Comparison of ENCODE assay signal across 8 cellular contexts in the genomic region with DNA sequence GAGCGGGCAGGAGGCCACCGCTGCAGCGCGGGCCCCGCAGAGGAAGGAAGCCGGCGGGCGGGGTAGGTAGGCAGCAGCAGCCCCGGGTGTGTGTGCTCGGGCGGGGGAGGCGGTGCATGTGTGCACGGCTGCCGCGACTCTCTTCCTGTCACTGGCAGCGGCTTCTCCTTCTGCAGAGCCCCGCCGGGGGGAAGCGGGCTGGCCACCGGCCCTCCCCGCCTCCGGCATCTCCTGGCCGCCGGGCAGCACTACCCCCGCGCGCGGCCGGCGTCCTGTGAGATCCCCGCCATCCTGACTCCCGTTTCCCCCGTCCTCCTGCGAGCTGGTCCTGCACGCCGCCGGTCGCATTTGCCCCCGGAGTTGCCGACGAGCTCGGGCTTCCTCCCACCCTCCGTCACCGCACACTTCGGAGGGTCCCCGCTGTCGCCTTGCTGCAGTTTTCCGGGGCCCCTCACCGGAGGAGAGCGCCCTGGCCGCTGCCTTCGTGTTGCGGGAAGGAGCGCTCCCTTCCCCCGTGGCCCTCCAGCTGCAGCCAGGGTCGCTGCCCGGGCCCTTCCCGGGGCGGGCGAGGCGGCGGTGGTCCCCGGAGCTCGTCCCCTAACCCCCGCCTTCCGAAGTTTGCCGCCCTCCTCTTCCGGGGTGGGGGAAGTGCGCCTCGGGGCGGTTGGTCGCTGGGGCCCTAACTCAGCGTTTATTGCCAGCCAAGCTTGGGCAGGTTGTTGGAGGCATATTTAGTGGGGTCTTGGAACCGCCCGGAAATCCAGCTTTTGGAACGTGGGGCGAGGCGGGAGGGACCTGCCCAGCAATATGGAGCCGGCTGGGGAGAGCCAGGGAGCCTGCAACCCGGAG. TPM values are rescaled to one million over a fixed set of nuclear protein-coding genes. Genes with fewer than 3 reads are reported as not detected.
DNase-seq lines count a peak whose midpoint lies in the region; ATAC-seq and TF ChIP-seq lines count a peak whose summit lies in the region.

No MANE protein-coding gene starts in this region.

- H3K4me1 ChIP-seq in lung (ENCODE audit: control insufficient read depth in 2 of 2, insufficient read depth in 2 of 2, low read length in 2 of 2) = peaks cover 5 to 6% of the 10 kb centered on the region in 2 donors

- H3K4me3 ChIP-seq in lung = peak overlapping the region; percentile 97

- H3K27me3 ChIP-seq in lung (ENCODE audit: control insufficient read depth, insufficient read depth) = no peaks in the 10 kb centered on the region

- TF ChIP-seq CTCF in lung (IDR thresholded peaks at IDR 0.05; ENCODE audit: control extremely low read depth, extremely low read depth) = no peak

- peak; percentile 6 to 80 for DNase-seq in NCI-H2081 (lab: John Stamatoyannopoulos, UW)
- DNase-seq in NCI-H2081 treated with DMSO at 0.1 percent for 48 hours (lab: John Stamatoyannopoulos, UW) = no peak
- DNase-seq in NCI-H2171 (lab: John Stamatoyannopoulos, UW) = peak; percentile 23
- peak; percentile 31 for DNase-seq in activated CD4-positive, alpha-beta T cell treated with anti-CD3 and anti-CD28 coated beads for 1 hour
- DNase-seq in lung (ENCODE audit: low spot score) = peak; percentile 59
- DNase-seq in stimulated activated CD8-positive, alpha-beta memory T cell treated with anti-CD3 and anti-CD28 coated beads, Interleukin-15, amount 100 ng/mL, for 1 hour (ENCODE audit: low read depth) = peak; percentile 20

- H3K27ac ChIP-seq in cingulate gyrus (ENCODE audit: low read depth, low read length) = peak overlapping the region; percentile 96
- H3K27ac ChIP-seq in lung (ENCODE audit: low read depth in 1 of 2, low read length in 1 of 2) = peak overlapping the region; percentile 98 to 99

- no peaks in the 10 kb centered on the region for H3K36me3 ChIP-seq in lung (ENCODE audit: control insufficient read depth in 2 of 2, insufficient read depth in 2 of 2, low read length in 2 of 2)

- 0 to 1% methylated on average over 50 to 80 of the region's 80 CpGs for WGBS in lung, 2 donors

- ATAC-seq in HG02970 (IDR thresholded peaks at IDR 0.05; ENCODE audit: low FRiP score, unreplicated experiment) (peak; percentile 48), lung (ENCODE audit: insufficient read depth, low FRiP score) (peak; percentile 32)

- no peaks in the 10 kb centered on the region for H3K9me3 ChIP-seq in lung (ENCODE audit: control insufficient read depth in 2 of 2, insufficient read depth in 1 of 2, low read length in 1 of 2)

RNA-seq across cellular contexts. Expression of a gene that starts 0.6 kb away (rescaled TPM):
- total RNA-seq in lung = 100 to 1,000 TPM; 128 to 222 TPM
- polyA plus RNA-seq in lung = 10 to 100 TPM in 1 of 2 donors, 1 to 10 TPM in 1; 6.8 to 21.3 TPM
